Comparison of ENCODE assay signal across 19 cellular contexts in the genomic region with DNA sequence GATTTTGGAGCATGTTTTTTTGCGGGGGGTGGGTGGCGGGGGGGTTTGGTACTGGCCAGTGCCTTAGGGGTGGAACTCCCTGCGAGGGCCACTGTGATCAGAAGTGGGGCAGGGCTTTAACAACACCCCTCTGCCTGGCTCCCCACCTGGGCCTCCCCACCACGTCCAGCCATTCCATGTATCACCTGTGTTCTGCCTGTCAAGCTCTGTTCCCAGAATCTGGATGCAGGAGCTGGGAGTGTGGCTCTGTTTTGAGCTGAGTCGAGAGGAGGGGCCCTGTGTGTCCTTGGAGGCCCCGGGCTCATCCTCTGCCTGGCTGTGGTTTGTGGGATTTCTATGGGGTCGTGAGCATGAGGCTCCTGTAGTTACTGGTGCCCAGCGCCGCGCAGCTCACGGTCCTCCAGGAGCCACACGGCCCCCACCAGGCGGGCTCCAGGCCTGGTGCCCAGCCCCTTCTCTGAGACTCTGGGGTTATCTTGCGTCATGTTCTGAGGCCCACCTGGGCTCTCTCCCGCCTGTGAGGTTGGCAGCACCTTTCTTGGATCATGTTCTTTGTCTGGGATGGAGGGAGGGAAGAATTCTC. TPM values are rescaled to one million over a fixed set of nuclear protein-coding genes. Genes with fewer than 3 reads are reported as not detected.
DNase-seq lines count a peak whose midpoint lies in the region; ATAC-seq and TF ChIP-seq lines count a peak whose summit lies in the region.
"Had no signal": no experiment of that assay in that cellular context is flagged by ENCODE, and none has a peak within 500 bp of the region (broad histone marks: within the 10 kb centered on the region; RNA-seq: fewer than 3 reads in every experiment).

No MANE protein-coding gene starts in this region.

- peaks cover 76% of the 10 kb centered on the region for H3K36me3 Mint-ChIP-seq in activated CD8-positive, alpha-beta T cell treated with anti-CD3 and anti-CD28 coated beads, Interleukin-2, amount 10 ng/mL, durations not matched to agents 7 days and 5 days (ENCODE audit: low read depth)
- H3K36me3 Mint-ChIP-seq in activated CD8-positive, alpha-beta T cell treated with anti-CD3 and anti-CD28 coated beads for 36 hours (ENCODE audit: low read depth): peaks cover 71% of the 10 kb centered on the region
- peaks cover 100% of the 10 kb centered on the region for H3K36me3 Mint-ChIP-seq in activated T-helper 17 cell treated with anti-CD3 and anti-CD28 coated beads, Interleukin-2, amount 50 U/mL, for 72 hours (ENCODE audit: low read depth)
- H3K36me3 Mint-ChIP-seq in mesothelial cell of epicardium: peaks cover 42% of the 10 kb centered on the region

- CTCF ChIA-PET in activated CD8-positive, alpha-beta T cell treated with anti-CD3 and anti-CD28 coated beads, Interleukin-2, amount 10 ng/mL, durations not matched to agents 7 days and 5 days (lab: Charles Lee): interaction anchor here (1.1 to 1.2 kb wide), 2 partner anchors 169 to 174 kb away, joined by 3 to 4 read pairs; no protein-coding TSS in a partner anchor
- CTCF ChIA-PET in activated CD8-positive, alpha-beta T cell treated with anti-CD3 and anti-CD28 coated beads for 36 hours (lab: Charles Lee): interaction anchor here (1.0 to 4.8 kb wide), 2 partner anchors 31 to 170 kb away, joined by 3 to 24 read pairs; no protein-coding TSS in a partner anchor

- no peak overlapping the region for H3K4me3 Mint-ChIP-seq in activated CD8-positive, alpha-beta T cell treated with anti-CD3 and anti-CD28 coated beads, Interleukin-2, amount 10 ng/mL, durations not matched to agents 7 days and 5 days
- no peak overlapping the region for H3K4me3 Mint-ChIP-seq in activated CD8-positive, alpha-beta T cell treated with anti-CD3 and anti-CD28 coated beads for 36 hours
- no peak overlapping the region for H3K4me3 Mint-ChIP-seq in activated T-helper 17 cell treated with anti-CD3 and anti-CD28 coated beads, Interleukin-2, amount 50 U/mL, for 72 hours
- no peak overlapping the region for H3K4me3 Mint-ChIP-seq in mesothelial cell of epicardium

- H3K27me3 Mint-ChIP-seq in activated CD8-positive, alpha-beta T cell treated with anti-CD3 and anti-CD28 coated beads, Interleukin-2, amount 10 ng/mL, durations not matched to agents 7 days and 5 days (ENCODE audit: low read depth): no peaks in the 10 kb centered on the region
- H3K27me3 Mint-ChIP-seq in activated CD8-positive, alpha-beta T cell treated with anti-CD3 and anti-CD28 coated beads for 36 hours: no peaks in the 10 kb centered on the region
- no peaks in the 10 kb centered on the region for H3K27me3 Mint-ChIP-seq in activated T-helper 17 cell treated with anti-CD3 and anti-CD28 coated beads, Interleukin-2, amount 50 U/mL, for 72 hours
- H3K27me3 Mint-ChIP-seq in mesothelial cell of epicardium (ENCODE audit: low read depth): no peaks in the 10 kb centered on the region

- WGBS in aorta, 2 donors: 79 to 82% methylated on average over 15 of the region's 15 CpGs

- intact Hi-C loops in activated CD8-positive, alpha-beta T cell treated with anti-CD3 and anti-CD28 coated beads for 36 hours (cut with micrococcal nuclease): no loop called here
- intact Hi-C loops in aorta (cut with DNase I): no loop called here

- no peaks in the 10 kb centered on the region for H3K9me3 ChIP-seq in aorta (ENCODE audit: control insufficient read depth, low read length)
- H3K9me3 ChIP-seq: BLaER1 treated with 17β-estradiol and CSF1 and Interleukin-3, amounts not matched to agents 10 nM and 100 nM; HAP-1 had no signal

- no peak for ATAC-seq in activated CD8-positive, alpha-beta T cell treated with anti-CD3 and anti-CD28 coated beads, Interleukin-2, amount 10 ng/mL, durations not matched to agents 7 days and 5 days
- ATAC-seq in activated CD8-positive, alpha-beta T cell treated with anti-CD3 and anti-CD28 coated beads for 36 hours: no peak
- no peak for ATAC-seq in activated T-helper 17 cell treated with anti-CD3 and anti-CD28 coated beads, Interleukin-2, amount 50 U/mL, for 72 hours (replicated peaks)
- no peak for ATAC-seq in GM21737 (IDR thresholded peaks at IDR 0.05; ENCODE audit: unreplicated experiment)
- no peak for ATAC-seq in aorta (ENCODE audit: low FRiP score)
- ATAC-seq: K562 had no signal

- H3K27ac ChIP-seq in aorta (ENCODE audit: low read depth in 1 of 2, low read length in 2 of 2): peak overlapping the region in 1 of 2 donors; percentile 8
- H3K27ac ChIP-seq: BLaER1 treated with 17β-estradiol and CSF1 and Interleukin-3, amounts not matched to agents 10 nM and 100 nM had no signal

- H3K27ac Mint-ChIP-seq in activated CD8-positive, alpha-beta T cell treated with anti-CD3 and anti-CD28 coated beads, Interleukin-2, amount 10 ng/mL, durations not matched to agents 7 days and 5 days: peak overlapping the region; percentile 43
- no peak overlapping the region for H3K27ac Mint-ChIP-seq in activated CD8-positive, alpha-beta T cell treated with anti-CD3 and anti-CD28 coated beads for 36 hours
- H3K27ac Mint-ChIP-seq in activated T-helper 17 cell treated with anti-CD3 and anti-CD28 coated beads, Interleukin-2, amount 50 U/mL, for 72 hours: peak overlapping the region; percentile 69
- H3K27ac Mint-ChIP-seq in mesothelial cell of epicardium: no peak overlapping the region

- in situ Hi-C loops in ACHN (cut with HindIII; ENCODE audit: low pct_ligation_motif_present, low pct_unique_long_range_greater_than_20kb, low sequenced_read_pairs): no loop called here

- POLR2A ChIA-PET in activated CD8-positive, alpha-beta T cell treated with anti-CD3 and anti-CD28 coated beads, Interleukin-2, amount 10 ng/mL, durations not matched to agents 7 days and 5 days (lab: Charles Lee): interaction anchor here (1.1 kb wide), 1 partner anchor 116 kb away, joined by 3 read pairs; no protein-coding TSS in a partner anchor
- POLR2A ChIA-PET in activated CD8-positive, alpha-beta T cell treated with anti-CD3 and anti-CD28 coated beads for 36 hours (lab: Charles Lee): interaction anchor here (0.6 kb wide), 1 partner anchor 759 kb away, joined by 4 read pairs; no protein-coding TSS in a partner anchor

- H3K9me3 Mint-ChIP-seq in activated CD8-positive, alpha-beta T cell treated with anti-CD3 and anti-CD28 coated beads, Interleukin-2, amount 10 ng/mL, durations not matched to agents 7 days and 5 days (ENCODE audit: insufficient read depth): no peaks in the 10 kb centered on the region
- no peaks in the 10 kb centered on the region for H3K9me3 Mint-ChIP-seq in activated CD8-positive, alpha-beta T cell treated with anti-CD3 and anti-CD28 coated beads for 36 hours
- no peaks in the 10 kb centered on the region for H3K9me3 Mint-ChIP-seq in activated T-helper 17 cell treated with anti-CD3 and anti-CD28 coated beads, Interleukin-2, amount 50 U/mL, for 72 hours
- H3K9me3 Mint-ChIP-seq in mesothelial cell of epicardium: no peaks in the 10 kb centered on the region

- peaks cover 25% of the 10 kb centered on the region for H3K4me1 Mint-ChIP-seq in activated CD8-positive, alpha-beta T cell treated with anti-CD3 and anti-CD28 coated beads, Interleukin-2, amount 10 ng/mL, durations not matched to agents 7 days and 5 days (ENCODE audit: low read depth)
- H3K4me1 Mint-ChIP-seq in activated CD8-positive, alpha-beta T cell treated with anti-CD3 and anti-CD28 coated beads for 36 hours (ENCODE audit: low read depth): peaks cover 7% of the 10 kb centered on the region
- H3K4me1 Mint-ChIP-seq in activated T-helper 17 cell treated with anti-CD3 and anti-CD28 coated beads, Interleukin-2, amount 50 U/mL, for 72 hours: peaks cover 17% of the 10 kb centered on the region
- H3K4me1 Mint-ChIP-seq in mesothelial cell of epicardium: no peaks in the 10 kb centered on the region

- no peak for TF ChIP-seq CTCF in activated CD8-positive, alpha-beta T cell treated with anti-CD3 and anti-CD28 coated beads for 36 hours (IDR thresholded peaks at IDR 0.05)
- TF ChIP-seq CTCF in mesothelial cell of epicardium (IDR thresholded peaks at IDR 0.05; ENCODE audit: unreplicated experiment): no peak

- no peak for DNase-seq in activated CD8-positive, alpha-beta T cell treated with anti-CD3 and anti-CD28 coated beads, Interleukin-2, amount 10 ng/mL, durations not matched to agents 7 days and 5 days
- DNase-seq in activated CD8-positive, alpha-beta T cell treated with anti-CD3 and anti-CD28 coated beads for 36 hours: no peak
- DNase-seq in medulla oblongata (ENCODE audit: extremely low spot score) (peak; percentile 36), aorta (no peak), mesothelial cell of epicardium (ENCODE audit: low spot score in 2 of 2, unreplicated experiment in 2 of 2) (no peak), ACHN (no peak)
- DNase-seq: 8988T, DMS 273 treated with DMSO at 0.1 percent for 48 hours, NCI-H1417, NCI-H187 treated with DMSO at 0.1 percent for 48 hours, NCI-H345, NCI-H69, OCI-M1, SHP77 treated with DMSO at 0.1 percent for 48 hours had no signal

- no peaks in the 10 kb centered on the region for H3K27me3 ChIP-seq in aorta (ENCODE audit: control insufficient read depth in 1 of 2, insufficient read depth in 2 of 2, low read length in 1 of 2)
- H3K27me3 ChIP-seq: BLaER1 treated with 17β-estradiol and CSF1 and Interleukin-3, amounts not matched to agents 10 nM and 100 nM had no signal

- no peaks in the 10 kb centered on the region for H3K4me1 ChIP-seq in aorta (ENCODE audit: control insufficient read depth in 1 of 2, insufficient read depth in 2 of 2, low read length in 2 of 2)
- H3K4me1 ChIP-seq: HAP-1 had no signal

- H3K36me3 ChIP-seq in aorta (ENCODE audit: control insufficient read depth in 1 of 2, insufficient read depth in 2 of 2, low read length in 1 of 2): peaks cover 6 to 7% of the 10 kb centered on the region in 2 donors

- no peak overlapping the region for H3K4me3 ChIP-seq in aorta (ENCODE audit: low read length in 2 of 2)
- H3K4me3 ChIP-seq: BLaER1 treated with 17β-estradiol and CSF1 and Interleukin-3, amounts not matched to agents 10 nM and 100 nM; HAP-1; K562 had no signal

RNA-seq across cellular contexts. Expression of gene PFKFB3, which starts 29.6 kb away (rescaled TPM):
- total RNA-seq in activated CD8-positive, alpha-beta T cell treated with anti-CD3 and anti-CD28 coated beads, Interleukin-2, amount 10 ng/mL, durations not matched to agents 7 days and 5 days: 10 to 100 TPM; 93.0 to 97.3 TPM
- total RNA-seq in activated CD8-positive, alpha-beta T cell treated with anti-CD3 and anti-CD28 coated beads for 36 hours: 100 to 1,000 TPM; 107 to 117 TPM
- total RNA-seq in activated T-helper 17 cell treated with anti-CD3 and anti-CD28 coated beads, Interleukin-2, amount 50 U/mL, for 72 hours: 100 to 1,000 TPM; 157 to 310 TPM
- total RNA-seq in aorta (100 to 1,000 TPM; 116 to 140 TPM), mesothelial cell of epicardium (51.0 to 55.0 TPM (median 51.5 TPM) in 3 replicates)
- 10 to 100 TPM; 31.4 to 45.6 TPM for polyA plus RNA-seq in aorta

Comparison
In these comparisons a context has a peak if more than half of its experiments do, and no peak if none do; other contexts are left out.
1. H3K27ac Mint-ChIP-seq: peak in activated CD8-positive, alpha-beta T cell treated with anti-CD3 and anti-CD28 coated beads, Interleukin-2, amount 10 ng/mL, durations not matched to agents 7 days and 5 days (single experiment) and activated T-helper 17 cell treated with anti-CD3 and anti-CD28 coated beads, Interleukin-2, amount 50 U/mL, for 72 hours (single experiment); none in activated CD8-positive, alpha-beta T cell treated with anti-CD3 and anti-CD28 coated beads for 36 hours (single experiment) and mesothelial cell of epicardium (single experiment).